ENCODE assay signal across 26 cellular contexts in genomic region chr12:99282670-99283069, GRCh38.
"Had no signal": no experiment of that assay in that cellular context is flagged by ENCODE, and none has a peak within 500 bp of the region (broad histone marks: within the 10 kb centered on the region; RNA-seq: fewer than 3 reads in every experiment).

No MANE protein-coding gene starts in this region.

- H3K4me2 ChIP-seq: smooth muscle cell had no signal

- H3K9me3 Mint-ChIP-seq: activated CD4-positive, alpha-beta T cell treated with anti-CD3 and anti-CD28 coated beads, Interleukin-2, amount 10 ng/mL, durations not matched to agents 7 days and 5 days; activated naive CD4-positive, alpha-beta T cell treated with anti-CD3 and anti-CD28 coated beads, Interleukin-2, amount 10 ng/mL, durations not matched to agents 7 days and 5 days; mesothelial cell of epicardium; nephron had no signal

- ATAC-seq: activated CD8-positive, alpha-beta memory T cell treated with anti-CD3 and anti-CD28 coated beads, Interleukin-2, amount 10 ng/mL, durations not matched to agents 7 days and 5 days; activated CD8-positive, alpha-beta T cell treated with anti-CD3 and anti-CD28 coated beads for 36 hours; gastrocnemius medialis; right lobe of liver had no signal

- H3K27ac Mint-ChIP-seq: activated CD4-positive, alpha-beta T cell treated with anti-CD3 and anti-CD28 coated beads, Interleukin-2, amount 10 ng/mL, durations not matched to agents 7 days and 5 days; activated CD8-positive, alpha-beta memory T cell treated with anti-CD3 and anti-CD28 coated beads, Interleukin-2, amount 10 ng/mL, durations not matched to agents 7 days and 5 days; activated CD8-positive, alpha-beta T cell treated with anti-CD3 and anti-CD28 coated beads for 36 hours; activated naive CD4-positive, alpha-beta T cell treated with anti-CD3 and anti-CD28 coated beads, Interleukin-2, amount 10 ng/mL, durations not matched to agents 7 days and 5 days; mesothelial cell of epicardium; T-helper 2 cell treated with Interferon-gamma antibody and Interleukin-4, amounts not matched to agents 5 μg/mL and 100 μg/mL, for 36 hours had no signal

- H3K36me3 ChIP-seq: colonic mucosa, esophagus squamous epithelium, gastrocnemius medialis, left ventricle myocardium inferior, right lobe of liver, thyroid gland, WERI-Rb-1 had no signal

- H3K27me3 Mint-ChIP-seq: activated CD4-positive, alpha-beta T cell treated with anti-CD3 and anti-CD28 coated beads, Interleukin-2, amount 10 ng/mL, durations not matched to agents 7 days and 5 days; activated CD8-positive, alpha-beta memory T cell treated with anti-CD3 and anti-CD28 coated beads, Interleukin-2, amount 10 ng/mL, durations not matched to agents 7 days and 5 days; activated CD8-positive, alpha-beta T cell treated with anti-CD3 and anti-CD28 coated beads for 36 hours; activated naive CD4-positive, alpha-beta T cell treated with anti-CD3 and anti-CD28 coated beads, Interleukin-2, amount 10 ng/mL, durations not matched to agents 7 days and 5 days had no signal

- H3K9me3 ChIP-seq: colonic mucosa, esophagus squamous epithelium, gastrocnemius medialis, right lobe of liver, thyroid gland had no signal

- H3K27ac ChIP-seq: colonic mucosa, esophagus squamous epithelium, gastrocnemius medialis, left ventricle myocardium inferior, right lobe of liver, thyroid gland, WERI-Rb-1 had no signal

- H3K4me3 ChIP-seq: colonic mucosa, dorsolateral prefrontal cortex, esophagus squamous epithelium, gastrocnemius medialis, left ventricle myocardium inferior, right lobe of liver, smooth muscle cell, thyroid gland had no signal

- H3K36me3 Mint-ChIP-seq: activated CD8-positive, alpha-beta memory T cell treated with anti-CD3 and anti-CD28 coated beads, Interleukin-2, amount 10 ng/mL, durations not matched to agents 7 days and 5 days; activated naive CD4-positive, alpha-beta T cell treated with anti-CD3 and anti-CD28 coated beads, Interleukin-2, amount 10 ng/mL, durations not matched to agents 7 days and 5 days; mesothelial cell of epicardium had no signal

- H3K4me1 Mint-ChIP-seq: activated CD4-positive, alpha-beta T cell treated with anti-CD3 and anti-CD28 coated beads, Interleukin-2, amount 10 ng/mL, durations not matched to agents 7 days and 5 days; activated CD8-positive, alpha-beta memory T cell treated with anti-CD3 and anti-CD28 coated beads, Interleukin-2, amount 10 ng/mL, durations not matched to agents 7 days and 5 days; activated naive CD4-positive, alpha-beta T cell treated with anti-CD3 and anti-CD28 coated beads, Interleukin-2, amount 10 ng/mL, durations not matched to agents 7 days and 5 days had no signal

- H3K4me3 Mint-ChIP-seq: activated CD4-positive, alpha-beta T cell treated with anti-CD3 and anti-CD28 coated beads, Interleukin-2, amount 10 ng/mL, durations not matched to agents 7 days and 5 days; activated CD8-positive, alpha-beta memory T cell treated with anti-CD3 and anti-CD28 coated beads, Interleukin-2, amount 10 ng/mL, durations not matched to agents 7 days and 5 days; activated CD8-positive, alpha-beta T cell treated with anti-CD3 and anti-CD28 coated beads for 36 hours; activated naive CD4-positive, alpha-beta T cell treated with anti-CD3 and anti-CD28 coated beads, Interleukin-2, amount 10 ng/mL, durations not matched to agents 7 days and 5 days; mesothelial cell of epicardium; nephron; T-helper 2 cell treated with Interferon-gamma antibody and Interleukin-4, amounts not matched to agents 5 μg/mL and 100 μg/mL, for 36 hours had no signal

- H3K27me3 ChIP-seq: colonic mucosa, dorsolateral prefrontal cortex, esophagus squamous epithelium, gastrocnemius medialis, right lobe of liver, thyroid gland had no signal

- H3K4me1 ChIP-seq: colonic mucosa, gastrocnemius medialis, left ventricle myocardium inferior, right lobe of liver had no signal

- DNase-seq: activated CD4-positive, alpha-beta T cell treated with anti-CD3 and anti-CD28 coated beads, Interleukin-2, amount 10 ng/mL, durations not matched to agents 7 days and 5 days; activated CD4-positive, CD25-positive, alpha-beta regulatory T cell treated with anti-CD3 and anti-CD28 coated beads, Interleukin-2, amount 50 U/mL, for 72 hours; activated CD8-positive, alpha-beta memory T cell treated with anti-CD3 and anti-CD28 coated beads, Interleukin-2, amount 10 ng/mL, durations not matched to agents 7 days and 5 days; activated CD8-positive, alpha-beta T cell treated with anti-CD3 and anti-CD28 coated beads for 36 hours; activated effector memory CD4-positive, alpha-beta T cell treated with anti-CD3 and anti-CD28 coated beads, Interleukin-2, amount 50 U/mL, for 16 hours; activated naive CD4-positive, alpha-beta T cell treated with anti-CD3 and anti-CD28 coated beads, Interleukin-2, amount 10 ng/mL, durations not matched to agents 7 days and 5 days; activated T-cell treated with anti-CD3 and anti-CD28 coated beads for 4 hours; amygdala; colonic mucosa; dorsolateral prefrontal cortex; esophagus squamous epithelium; gastrocnemius medialis; hippocampal formation; kidney glomerular epithelial cell; left ventricle myocardium inferior; occipital lobe; posterior cingulate gyrus; right lobe of liver; stimulated activated CD4-positive, alpha-beta T cell treated with anti-CD3 and anti-CD28 coated beads, Interleukin-15, amount 100 ng/mL, for 24 hours; stimulated activated naive CD4-positive, alpha-beta T cell; thyroid gland; WERI-Rb-1 had no signal
